In genomic region chr2:42931147-42931817, GRCh38 we compare ENCODE assay signal across 10 cellular contexts.
DNase-seq lines count a peak whose midpoint lies in the region; ATAC-seq and TF ChIP-seq lines count a peak whose summit lies in the region.
"Had no signal": no experiment of that assay in that cellular context is flagged by ENCODE, and none has a peak within 500 bp of the region (broad histone marks: within the 10 kb centered on the region; RNA-seq: fewer than 3 reads in every experiment).

No MANE protein-coding gene starts in this region.

- no peak for DNase-seq in BJ (ENCODE audit: low read depth)
- DNase-seq in colonic mucosa, result no peak
- no peak for DNase-seq in mesothelial cell of epicardium (ENCODE audit: low spot score in 2 of 2, unreplicated experiment in 2 of 2)
- DNase-seq in LoVo (ENCODE audit: low spot score), result no peak
- DNase-seq in gastrocnemius medialis, result no peak
- DNase-seq in naive thymus-derived CD8-positive, alpha-beta T cell, result no peak
- no peak for DNase-seq in activated CD4-positive, alpha-beta memory T cell treated with anti-CD3 and anti-CD28 coated beads, Interleukin-2, amount 10 ng/mL, durations not matched to agents 7 days and 5 days
- DNase-seq: DMS79 treated with DMSO at 0.1 percent for 48 hours had no signal

- no peak for TF ChIP-seq POLR2A in gastrocnemius medialis (IDR thresholded peaks at IDR 0.05)

- H3K36me3 ChIP-seq in BJ (ENCODE audit: control insufficient read depth, insufficient read depth, low read length) (no peaks in the 10 kb centered on the region), colonic mucosa (no peaks in the 10 kb centered on the region), gastrocnemius medialis (no peaks in the 10 kb centered on the region)

- H3K27ac ChIP-seq in colonic mucosa (peak overlapping the region; percentile 57), gastrocnemius medialis (peak overlapping the region in 2 of 4 donors; percentile 75 to 81)
- H3K27ac ChIP-seq: parathyroid adenoma had no signal

- in situ Hi-C loops in gastrocnemius medialis (cut with MboI; ENCODE audit: low sequenced_read_pairs in 4 of 4), result loop anchor here in 2 of 4 donors (25.0 kb wide), 1 partner anchor 94 kb away; no protein-coding TSS in a partner anchor

- H3K4me3 Mint-ChIP-seq in mesothelial cell of epicardium, result no peak overlapping the region
- H3K4me3 Mint-ChIP-seq in naive thymus-derived CD8-positive, alpha-beta T cell, result no peak overlapping the region
- H3K4me3 Mint-ChIP-seq in activated CD4-positive, alpha-beta memory T cell treated with anti-CD3 and anti-CD28 coated beads, Interleukin-2, amount 10 ng/mL, durations not matched to agents 7 days and 5 days, result no peak overlapping the region

- H3K27me3 ChIP-seq in BJ (ENCODE audit: control insufficient read depth, insufficient read depth, low read length) (no peaks in the 10 kb centered on the region), colonic mucosa (no peaks in the 10 kb centered on the region), gastrocnemius medialis (no peaks in the 10 kb centered on the region)

- TF ChIP-seq CTCF in BJ (IDR thresholded peaks at IDR 0.05; ENCODE audit: insufficient read depth, low read depth, low read length), result peak; percentile 38; the same call in 1 of the 2 replicates
- peak; percentile 15 for TF ChIP-seq CTCF in colonic mucosa (IDR thresholded peaks at IDR 0.05)
- no peak for TF ChIP-seq CTCF in mesothelial cell of epicardium (IDR thresholded peaks at IDR 0.05; ENCODE audit: unreplicated experiment)
- no peak for TF ChIP-seq CTCF in gastrocnemius medialis (IDR thresholded peaks at IDR 0.05 in 4 of 5, conservative IDR thresholded peaks at IDR 0.05 in 1 of 5)

- H3K9me3 ChIP-seq in colonic mucosa (no peaks in the 10 kb centered on the region), gastrocnemius medialis (no peaks in the 10 kb centered on the region)

- no peaks in the 10 kb centered on the region for H3K27me3 Mint-ChIP-seq in mesothelial cell of epicardium (ENCODE audit: low read depth)
- peaks cover 0 to 2% (median 0%) of the 10 kb centered on the region in 5 donors for H3K27me3 Mint-ChIP-seq in naive thymus-derived CD8-positive, alpha-beta T cell
- no peaks in the 10 kb centered on the region for H3K27me3 Mint-ChIP-seq in activated CD4-positive, alpha-beta memory T cell treated with anti-CD3 and anti-CD28 coated beads, Interleukin-2, amount 10 ng/mL, durations not matched to agents 7 days and 5 days

- H3K27ac Mint-ChIP-seq in mesothelial cell of epicardium, result peak overlapping the region; percentile 89
- H3K27ac Mint-ChIP-seq in naive thymus-derived CD8-positive, alpha-beta T cell, result peak overlapping the region in 1 of 10 donors; percentile 16
- H3K27ac Mint-ChIP-seq in activated CD4-positive, alpha-beta memory T cell treated with anti-CD3 and anti-CD28 coated beads, Interleukin-2, amount 10 ng/mL, durations not matched to agents 7 days and 5 days, result no peak overlapping the region

- peaks cover 36% of the 10 kb centered on the region for H3K4me1 ChIP-seq in colonic mucosa
- peaks cover 39 to 47% of the 10 kb centered on the region in 2 donors for H3K4me1 ChIP-seq in gastrocnemius medialis
- H3K4me1 ChIP-seq: parathyroid adenoma had no signal

- H3K4me3 ChIP-seq in BJ (ENCODE audit: low read depth, low read length) (no peak overlapping the region), colonic mucosa (no peak overlapping the region), gastrocnemius medialis (no peak overlapping the region)

- no peaks in the 10 kb centered on the region for H3K9me3 Mint-ChIP-seq in mesothelial cell of epicardium
- H3K9me3 Mint-ChIP-seq in naive thymus-derived CD8-positive, alpha-beta T cell, result no peaks in the 10 kb centered on the region
- H3K9me3 Mint-ChIP-seq in activated CD4-positive, alpha-beta memory T cell treated with anti-CD3 and anti-CD28 coated beads, Interleukin-2, amount 10 ng/mL, durations not matched to agents 7 days and 5 days, result no peaks in the 10 kb centered on the region

- intact Hi-C loops in colonic mucosa (cut with DNase I) (no loop called here), gastrocnemius medialis (cut with DNase I; ENCODE audit: low total_unique reads) (no loop called here)

- no peak for ATAC-seq in gastrocnemius medialis
- no peak for ATAC-seq in naive thymus-derived CD8-positive, alpha-beta T cell

- no peaks in the 10 kb centered on the region for H3K36me3 Mint-ChIP-seq in mesothelial cell of epicardium
- peaks cover 0 to 2% (median 0%) of the 10 kb centered on the region in 3 donors for H3K36me3 Mint-ChIP-seq in naive thymus-derived CD8-positive, alpha-beta T cell
- no peaks in the 10 kb centered on the region for H3K36me3 Mint-ChIP-seq in activated CD4-positive, alpha-beta memory T cell treated with anti-CD3 and anti-CD28 coated beads, Interleukin-2, amount 10 ng/mL, durations not matched to agents 7 days and 5 days (ENCODE audit: low read depth)

- TF ChIP-seq EP300 in Ishikawa (IDR thresholded peaks at IDR 0.05; ENCODE audit: borderline replicate concordance), result no peak

- peak; percentile 34 for TF ChIP-seq RAD21 in Ishikawa (IDR thresholded peaks at IDR 0.05; ENCODE audit: low read depth)

- CTCF ChIA-PET in BJ (lab: Yijun Ruan, JAX), result interaction anchor here (0.9 to 3.3 kb wide), 6 partner anchors 10 to 23 kb away, joined by 3 to 11 read pairs (median 4); no protein-coding TSS in a partner anchor
- CTCF ChIA-PET in activated CD4-positive, alpha-beta memory T cell treated with anti-CD3 and anti-CD28 coated beads, Interleukin-2, amount 10 ng/mL, durations not matched to agents 7 days and 5 days (lab: Charles Lee), result no interaction called here

- H3K4me1 Mint-ChIP-seq in mesothelial cell of epicardium, result peaks cover 83% of the 10 kb centered on the region
- peaks cover 0 to 4% (median under 1%) of the 10 kb centered on the region in 4 donors for H3K4me1 Mint-ChIP-seq in naive thymus-derived CD8-positive, alpha-beta T cell
- peaks cover 5% of the 10 kb centered on the region for H3K4me1 Mint-ChIP-seq in activated CD4-positive, alpha-beta memory T cell treated with anti-CD3 and anti-CD28 coated beads, Interleukin-2, amount 10 ng/mL, durations not matched to agents 7 days and 5 days

- peak overlapping the region; percentile 5 to 65 for H3K9ac ChIP-seq in colonic mucosa (ENCODE audit: low read depth in 2 of 2, low read length in 2 of 2)
- H3K9ac ChIP-seq: parathyroid adenoma had no signal

- POLR2A ChIA-PET in BJ (lab: Charles Lee), result no interaction called here
- POLR2A ChIA-PET in naive thymus-derived CD8-positive, alpha-beta T cell (lab: Charles Lee), result no interaction called here
- POLR2A ChIA-PET in activated CD4-positive, alpha-beta memory T cell treated with anti-CD3 and anti-CD28 coated beads, Interleukin-2, amount 10 ng/mL, durations not matched to agents 7 days and 5 days (lab: Charles Lee), result no interaction called here

TF ChIP-seq in Ishikawa, 13 proteins besides CTCF, POLR2A, EP300 and RAD21:
- TF ChIP-seq CEBPB (IDR thresholded peaks at IDR 0.05) (no peak), NFIC (IDR thresholded peaks at IDR 0.05) (no peak), ZBTB7A (IDR thresholded peaks at IDR 0.05; ENCODE audit: low read depth) (no peak), MAX (IDR thresholded peaks at IDR 0.05) (no peak), TEAD4 (IDR thresholded peaks at IDR 0.05) (no peak), TCF12 (IDR thresholded peaks at IDR 0.05; ENCODE audit: low read depth) (no peak), USF1 (IDR thresholded peaks at IDR 0.05) (no peak), REST (IDR thresholded peaks at IDR 0.05; ENCODE audit: low read depth) (no peak), CREB1 (IDR thresholded peaks at IDR 0.05; ENCODE audit: low read depth) (no peak), TAF1 (IDR thresholded peaks at IDR 0.05; ENCODE audit: low read depth) (no peak)

Comparison
In these comparisons a context has a peak if more than half of its experiments do, and no peak if none do; other contexts are left out.
1. CTCF ChIP-seq: peak in BJ (single experiment) and colonic mucosa (single experiment); none in mesothelial cell of epicardium (single experiment) and gastrocnemius medialis (0 of 5).